ENCODE assay signal across 9 cellular contexts in genomic region chr20:35144694-35145093, GRCh38. TPM values are rescaled to one million over a fixed set of nuclear protein-coding genes. Genes with fewer than 3 reads are reported as not detected.
DNase-seq lines count a peak whose midpoint lies in the region; ATAC-seq and TF ChIP-seq lines count a peak whose summit lies in the region.
"Had no signal": no experiment of that assay in that cellular context is flagged by ENCODE, and none has a peak within 500 bp of the region (broad histone marks: within the 10 kb centered on the region; RNA-seq: fewer than 3 reads in every experiment).

No MANE protein-coding gene starts in this region.

- intact Hi-C loops in CD8-positive, alpha-beta T cell (cut with DNase I, micrococcal nuclease), result loop anchor here (1.0 to 10.0 kb wide), 9 partner anchors 48 to 467 kb away; partner anchors contain the start of genes UQCC1 (in 2 of the 2) and PIGU (in 1 of the 2)
- intact Hi-C loops in ascending aorta (cut with DNase I), result loop anchor here (1.0 to 5.0 kb wide), 2 partner anchors 64 to 303 kb away; no protein-coding TSS in a partner anchor

- H3K27ac Mint-ChIP-seq in CD8-positive, alpha-beta T cell, result peak overlapping the region; percentile 74
- H3K27ac Mint-ChIP-seq in memory B cell, result peak overlapping the region; percentile 89

- peaks cover 18% of the 10 kb centered on the region for H3K4me1 ChIP-seq in CD8-positive, alpha-beta T cell (ENCODE audit: insufficient read depth, low read length)
- H3K4me1 ChIP-seq in ascending aorta, result peaks cover 0 to 12% of the 10 kb centered on the region in 2 donors
- peaks cover 0 to 18% of the 10 kb centered on the region in 2 donors for H3K4me1 ChIP-seq in right atrium auricular region

- CTCF ChIA-PET in CD8-positive, alpha-beta T cell (lab: Charles Lee), result interaction anchor here (0.5 to 7.8 kb wide), 29 partner anchors 8 to 769 kb away, joined by 3 to 161 read pairs (median 4); no protein-coding TSS in a partner anchor

- peaks cover 23% of the 10 kb centered on the region for H3K36me3 ChIP-seq in CD8-positive, alpha-beta T cell (ENCODE audit: insufficient read depth, low read length)
- H3K36me3 ChIP-seq in ascending aorta, result peaks cover 24 to 41% of the 10 kb centered on the region in 2 donors
- H3K36me3 ChIP-seq in right atrium auricular region, result no peaks in the 10 kb centered on the region

- H3K36me3 Mint-ChIP-seq in CD8-positive, alpha-beta T cell, result peaks cover 57% of the 10 kb centered on the region
- H3K36me3 Mint-ChIP-seq in memory B cell, result peaks cover 19% of the 10 kb centered on the region

- H3K4me3 Mint-ChIP-seq in CD8-positive, alpha-beta T cell, result no peak overlapping the region
- peak overlapping the region; percentile 46 for H3K4me3 Mint-ChIP-seq in memory B cell

- H3K9me3 ChIP-seq in CD8-positive, alpha-beta T cell (ENCODE audit: low read length), result no peaks in the 10 kb centered on the region
- H3K9me3 ChIP-seq in ascending aorta (no peaks in the 10 kb centered on the region), right atrium auricular region (no peaks in the 10 kb centered on the region)

- H3K27me3 Mint-ChIP-seq in CD8-positive, alpha-beta T cell (ENCODE audit: low read depth), result no peaks in the 10 kb centered on the region
- no peaks in the 10 kb centered on the region for H3K27me3 Mint-ChIP-seq in memory B cell

- peaks cover 48% of the 10 kb centered on the region for H3K4me1 Mint-ChIP-seq in CD8-positive, alpha-beta T cell (ENCODE audit: low read depth)
- H3K4me1 Mint-ChIP-seq in memory B cell, result peaks cover 34% of the 10 kb centered on the region

- no peaks in the 10 kb centered on the region for H3K27me3 ChIP-seq in CD8-positive, alpha-beta T cell (ENCODE audit: insufficient read depth, low read length)
- no peaks in the 10 kb centered on the region for H3K27me3 ChIP-seq in ascending aorta
- H3K27me3 ChIP-seq in right atrium auricular region, result no peaks in the 10 kb centered on the region

- no peak overlapping the region for H3K4me3 ChIP-seq in CD8-positive, alpha-beta T cell (ENCODE audit: low read depth, low read length)
- H3K4me3 ChIP-seq in ascending aorta, result no peak overlapping the region
- H3K4me3 ChIP-seq in right atrium auricular region, result no peak overlapping the region

- POLR2A ChIA-PET in CD8-positive, alpha-beta T cell (lab: Charles Lee), result interaction anchor here (0.6 to 1.6 kb wide), 5 partner anchors 17 to 134 kb away, joined by 3 to 5 read pairs (median 4); partner anchors contain the start of gene MMP24OS

- no peaks in the 10 kb centered on the region for H3K9me3 Mint-ChIP-seq in CD8-positive, alpha-beta T cell
- no peaks in the 10 kb centered on the region for H3K9me3 Mint-ChIP-seq in memory B cell

- no peak for ATAC-seq in CD8-positive, alpha-beta T cell
- ATAC-seq in HG02981 (IDR thresholded peaks at IDR 0.05; ENCODE audit: unreplicated experiment), result peak; percentile 49
- ATAC-seq in memory B cell (ENCODE audit: low read depth), result peak; percentile 84
- no peak for ATAC-seq in GM19455 (IDR thresholded peaks at IDR 0.05; ENCODE audit: unreplicated experiment)

- no peak overlapping the region for H3K27ac ChIP-seq in CD8-positive, alpha-beta T cell (ENCODE audit: low read depth, low read length)
- no peak overlapping the region for H3K27ac ChIP-seq in ascending aorta
- H3K27ac ChIP-seq in right atrium auricular region, result no peak overlapping the region

- no peak for TF ChIP-seq CTCF in CD8-positive, alpha-beta T cell (IDR thresholded peaks at IDR 0.05)
- TF ChIP-seq CTCF in ascending aorta (IDR thresholded peaks at IDR 0.05) (no peak), right atrium auricular region (IDR thresholded peaks at IDR 0.05) (no peak)

- DNase-seq in CD8-positive, alpha-beta T cell, result no peak
- DNase-seq in SKM-1 treated with dmso at 0.1 percent for 144 hours (lab: John Stamatoyannopoulos, UW; ENCODE audit: unreplicated experiment), result peak; percentile 80
- DNase-seq in memory B cell (ENCODE audit: low spot score in 2 of 2), result peak; percentile 48 to 74
- DNase-seq in ascending aorta (ENCODE audit: low spot score in 2 of 2), result no peak
- no peak for DNase-seq in stimulated activated CD4-positive, alpha-beta T cell treated with anti-CD3 and anti-CD28 coated beads, Interleukin-4, amount 100 ng/mL, for 1 hour
- no peak for DNase-seq in right atrium auricular region (ENCODE audit: low spot score)
- DNase-seq: NK-92 treated with Interleukin-12 subunit alpha and Interleukin-12 subunit beta, amount 100 ng/mL, for 24 hours had no signal

RNA-seq across cellular contexts. Expression of gene EDEM2, which starts 2.4 kb away (rescaled TPM):
- total RNA-seq in CD8-positive, alpha-beta T cell, result 10 to 100 TPM; 13.8 TPM
- total RNA-seq in ascending aorta (20.3 TPM), right atrium auricular region (10 to 100 TPM; 13.8 to 16.1 TPM)

RNA-seq across cellular contexts. Expression of gene PROCR, which starts 27.2 kb away (rescaled TPM):
- 1 to 10 TPM; 1.7 to 2.0 TPM for total RNA-seq in CD8-positive, alpha-beta T cell
- 241 TPM for total RNA-seq in ascending aorta
- total RNA-seq in right atrium auricular region, result 10 to 100 TPM; 37.7 to 51.0 TPM

RNA-seq across cellular contexts. Expression of gene TRPC4AP, which starts 52.1 kb away (rescaled TPM):
- total RNA-seq in CD8-positive, alpha-beta T cell, result 10 to 100 TPM; 63.3 to 64.0 TPM
- total RNA-seq in ascending aorta, result 54.1 TPM
- 10 to 100 TPM; 32.4 to 39.2 TPM for total RNA-seq in right atrium auricular region

Comparison
In these comparisons a context has a peak if more than half of its experiments do, and no peak if none do; other contexts are left out.
1. ATAC-seq: peak in HG02981 (single experiment) and memory B cell (single experiment); none in CD8-positive, alpha-beta T cell (single experiment) and GM19455 (single experiment).
2. DNase-seq: peak in SKM-1 treated with dmso at 0.1 percent for 144 hours (single experiment) and memory B cell (2 of 2); none in CD8-positive, alpha-beta T cell (0 of 7), ascending aorta (0 of 2), stimulated activated CD4-positive, alpha-beta T cell treated with anti-CD3 and anti-CD28 coated beads, Interleukin-4, amount 100 ng/mL, for 1 hour (single experiment) and right atrium auricular region (single experiment).
3. RNA of gene PROCR, which starts 27.2 kb away (total RNA-seq): 241 TPM in ascending aorta (single experiment) and 37.7 to 51.0 TPM in right atrium auricular region; 1.7 to 2.0 TPM in CD8-positive, alpha-beta T cell; every median in the first group is over 10 times any median in the second.